1 cellular context compared by ENCODE assay signal in the genomic region with DNA sequence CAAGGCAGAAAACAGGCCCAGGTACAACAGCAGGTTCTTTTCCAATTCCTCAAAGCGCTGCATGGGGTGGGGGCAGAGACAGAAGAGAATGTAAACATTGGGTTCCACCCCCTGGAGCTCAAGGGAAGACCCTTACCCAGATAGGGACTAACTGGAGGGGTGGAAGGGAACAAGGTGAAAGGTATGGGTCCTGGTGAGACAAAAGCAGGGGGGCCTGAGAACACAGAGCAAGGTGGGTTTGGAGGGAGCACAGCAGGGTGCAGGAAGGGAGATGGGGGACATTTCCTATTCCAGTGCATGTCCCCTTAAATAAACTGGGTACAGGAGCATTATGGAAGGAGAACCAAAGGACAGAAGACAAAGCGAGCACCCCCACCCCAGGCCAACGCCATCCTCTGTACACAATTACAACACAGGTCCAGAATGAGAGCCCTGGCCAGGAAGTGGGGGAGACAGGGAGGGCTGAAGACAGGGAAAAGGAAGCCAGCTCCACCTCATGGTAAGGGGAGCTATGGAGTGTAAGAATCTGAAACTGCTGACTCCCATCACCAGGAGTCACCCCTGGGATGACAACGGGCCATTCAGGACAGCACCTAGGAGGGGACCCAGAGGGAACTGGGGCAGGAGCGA.
TF ChIP-seq lines count a peak whose summit lies in the region.

No MANE protein-coding gene starts in this region.

TF ChIP-seq in IMR-90, 13 proteins besides CTCF, POLR2A, EP300 and RAD21:
- TF ChIP-seq, protein P1, sequence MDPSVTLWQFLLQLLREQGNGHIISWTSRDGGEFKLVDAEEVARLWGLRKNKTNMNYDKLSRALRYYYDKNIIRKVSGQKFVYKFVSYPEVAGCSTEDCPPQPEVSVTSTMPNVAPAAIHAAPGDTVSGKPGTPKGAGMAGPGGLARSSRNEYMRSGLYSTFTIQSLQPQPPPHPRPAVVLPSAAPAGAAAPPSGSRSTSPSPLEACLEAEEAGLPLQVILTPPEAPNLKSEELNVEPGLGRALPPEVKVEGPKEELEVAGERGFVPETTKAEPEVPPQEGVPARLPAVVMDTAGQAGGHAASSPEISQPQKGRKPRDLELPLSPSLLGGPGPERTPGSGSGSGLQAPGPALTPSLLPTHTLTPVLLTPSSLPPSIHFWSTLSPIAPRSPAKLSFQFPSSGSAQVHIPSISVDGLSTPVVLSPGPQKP (IDR thresholded peaks at IDR 0.05; ENCODE audit: borderline replicate concordance, low read depth, low read length) = no peak
- TF ChIP-seq CHD1 (IDR thresholded peaks at IDR 0.05; ENCODE audit: low read depth, low read length) = no peak
- no peak for TF ChIP-seq BHLHE40 (IDR thresholded peaks at IDR 0.05; ENCODE audit: low read depth, low read length)
